ENCODE assay signal across 8 cellular contexts in the genomic region with DNA sequence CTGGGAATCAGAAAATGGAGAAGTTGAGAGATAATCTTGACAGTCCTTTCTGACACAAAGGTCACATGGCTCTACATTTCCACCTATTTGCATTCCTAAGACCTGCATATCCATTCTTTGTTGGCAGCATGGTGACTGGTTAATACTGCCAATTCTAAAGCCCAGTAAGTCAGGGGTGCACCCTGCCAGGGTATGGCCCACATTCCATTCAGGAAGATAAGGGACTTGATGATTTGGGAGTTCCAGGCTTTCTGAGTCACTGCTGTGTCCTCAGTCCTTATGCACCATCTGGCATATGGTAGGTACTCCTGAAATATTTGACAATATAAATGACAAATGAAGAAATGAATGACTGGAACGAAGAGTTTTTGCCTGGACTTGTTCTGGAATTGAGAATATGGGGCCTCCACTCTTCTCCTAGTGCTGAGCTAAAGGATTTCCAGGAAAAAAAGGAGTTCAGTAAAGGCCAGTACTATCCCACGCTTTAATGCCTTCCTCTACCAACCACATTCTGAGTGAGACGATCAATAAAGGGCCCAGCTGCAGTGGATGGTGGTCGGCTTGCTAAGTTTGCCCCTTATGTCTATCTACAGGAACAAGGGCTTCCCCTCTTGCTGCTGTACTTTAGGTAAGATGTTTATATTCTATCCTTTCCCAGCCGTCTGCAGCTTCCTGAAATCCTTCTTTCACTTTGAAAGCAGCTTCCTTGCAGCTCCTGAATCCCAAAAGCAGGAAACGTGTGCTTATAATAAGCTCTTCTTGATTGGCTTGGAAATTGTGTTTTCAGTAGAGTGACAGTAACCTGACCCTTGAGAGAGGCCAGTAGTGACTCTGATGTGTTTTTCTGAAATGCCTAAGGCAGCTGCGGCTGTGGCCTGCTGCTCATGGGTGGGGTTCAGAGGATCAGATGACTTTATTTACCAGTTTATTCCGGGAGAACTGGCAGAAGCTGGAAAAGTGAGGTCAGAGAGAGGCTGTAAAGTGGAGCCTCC. TPM values are rescaled to one million over a fixed set of nuclear protein-coding genes. Genes with fewer than 3 reads are reported as not detected.
DNase-seq lines count a peak whose midpoint lies in the region; ATAC-seq and TF ChIP-seq lines count a peak whose summit lies in the region.

No MANE protein-coding gene starts in this region.

- H3K9me3 ChIP-seq in prostate gland = no peaks in the 10 kb centered on the region
- no peaks in the 10 kb centered on the region for H3K9me3 ChIP-seq in naive thymus-derived CD4-positive, alpha-beta T cell (ENCODE audit: control insufficient read depth in 2 of 3, low read length in 3 of 3)

- H3K27me3 ChIP-seq in prostate gland (replicated peaks; ENCODE audit: insufficient read depth) = no peaks in the 10 kb centered on the region
- H3K27me3 ChIP-seq in naive thymus-derived CD4-positive, alpha-beta T cell (ENCODE audit: control insufficient read depth in 2 of 2, insufficient read depth in 2 of 2, low read length in 2 of 2) = no peaks in the 10 kb centered on the region

- intact Hi-C loops in prostate gland (cut with DNase I) = no loop called here
- intact Hi-C loops in naive thymus-derived CD4-positive, alpha-beta T cell (cut with micrococcal nuclease) = no loop called here

- H3K36me3 Mint-ChIP-seq in naive thymus-derived CD4-positive, alpha-beta T cell = peaks cover 0 to 6% (median 0%) of the 10 kb centered on the region in 5 donors

- no peak for TF ChIP-seq POLR2A in prostate gland (IDR thresholded peaks at IDR 0.05)

- H3K4me3 ChIP-seq in fibroblast of mammary gland (ENCODE audit: control insufficient read depth, low read depth, low read length) (no peak overlapping the region), prostate gland (no peak overlapping the region)
- H3K4me3 ChIP-seq in naive thymus-derived CD4-positive, alpha-beta T cell (ENCODE audit: low read length) = no peak overlapping the region

- peaks cover 0 to 2% (median 0%) of the 10 kb centered on the region in 5 donors for H3K27me3 Mint-ChIP-seq in naive thymus-derived CD4-positive, alpha-beta T cell

- H3K27ac Mint-ChIP-seq in naive thymus-derived CD4-positive, alpha-beta T cell = no peak overlapping the region

- no peaks in the 10 kb centered on the region for H3K4me1 ChIP-seq in prostate gland (replicated peaks)
- H3K4me1 ChIP-seq in naive thymus-derived CD4-positive, alpha-beta T cell (ENCODE audit: control insufficient read depth in 2 of 2, insufficient read depth in 2 of 2, low read length in 2 of 2) = no peaks in the 10 kb centered on the region

- WGBS in prostate gland = 57% methylated on average over 8 of the region's 8 CpGs

- no peaks in the 10 kb centered on the region for H3K4me1 Mint-ChIP-seq in naive thymus-derived CD4-positive, alpha-beta T cell

- H3K9me3 Mint-ChIP-seq in naive thymus-derived CD4-positive, alpha-beta T cell = peaks cover 0 to 4% (median 0%) of the 10 kb centered on the region in 11 donors

- ATAC-seq in HG03095 (IDR thresholded peaks at IDR 0.05; ENCODE audit: unreplicated experiment) (no peak), HG02623 (IDR thresholded peaks at IDR 0.05; ENCODE audit: unreplicated experiment) (no peak)
- ATAC-seq in naive thymus-derived CD4-positive, alpha-beta T cell = no peak

- TF ChIP-seq CTCF in fibroblast of mammary gland (conservative IDR thresholded peaks at IDR 0.05; ENCODE audit: control insufficient read depth, insufficient read depth, low read depth, low read length) = no peak
- no peak for TF ChIP-seq CTCF in prostate gland (IDR thresholded peaks at IDR 0.05)

- no peak overlapping the region for H3K4me3 Mint-ChIP-seq in naive thymus-derived CD4-positive, alpha-beta T cell

- peak; percentile 92 for DNase-seq in ELF-1 (ENCODE audit: low read depth, low spot score)
- DNase-seq in NCI-H82 (lab: John Stamatoyannopoulos, UW) = peak; percentile 53
- DNase-seq in fibroblast of mammary gland (ENCODE audit: low read depth) = peak; percentile 68
- peak; percentile 10 for DNase-seq in prostate gland (ENCODE audit: low spot score)
- DNase-seq in stimulated activated naive CD4-positive, alpha-beta T cell treated with Interleukin-2 at 50 U/mL for 16 hours (lab: John Stamatoyannopoulos, UW) = no peak
- DNase-seq in naive thymus-derived CD4-positive, alpha-beta T cell = no peak

- CTCF ChIA-PET in naive thymus-derived CD4-positive, alpha-beta T cell (lab: Charles Lee) = no interaction called here

- POLR2A ChIA-PET in naive thymus-derived CD4-positive, alpha-beta T cell (lab: Charles Lee) = no interaction called here

- H3K27ac ChIP-seq in prostate gland = peak overlapping the region; percentile 37 to 55
- H3K27ac ChIP-seq in naive thymus-derived CD4-positive, alpha-beta T cell (ENCODE audit: low read depth, low read length) = no peak overlapping the region

- H3K36me3 ChIP-seq in prostate gland = no peaks in the 10 kb centered on the region
- no peaks in the 10 kb centered on the region for H3K36me3 ChIP-seq in naive thymus-derived CD4-positive, alpha-beta T cell (ENCODE audit: control insufficient read depth in 2 of 3, insufficient read depth in 3 of 3, low read length in 3 of 3)

RNA-seq across cellular contexts. Expression of gene EIF2AK3, which starts 31.9 kb away (rescaled TPM):
- total RNA-seq in prostate gland = 10 to 100 TPM; 21.4 to 39.1 TPM
- total RNA-seq in naive thymus-derived CD4-positive, alpha-beta T cell = 10 to 100 TPM; 26.1 to 36.5 (median 28.6) TPM
- 10 to 100 TPM in 1 of 2 donors, 1 to 10 TPM in 1; 3.2 to 11.2 TPM for polyA plus RNA-seq in naive thymus-derived CD4-positive, alpha-beta T cell

RNA-seq across cellular contexts. Expression of gene RPIA, which starts 32.3 kb away (rescaled TPM):
- total RNA-seq in prostate gland = 10 to 100 TPM in 1 of 2 donors, 1 to 10 TPM in 1; 8.2 to 12.2 TPM
- total RNA-seq in naive thymus-derived CD4-positive, alpha-beta T cell = 10 to 100 TPM; 16.4 to 38.4 (median 23.1) TPM
- 10 to 100 TPM; 60.2 to 65.3 TPM for polyA plus RNA-seq in naive thymus-derived CD4-positive, alpha-beta T cell

Comparison
In these comparisons a context has a peak if more than half of its experiments do, and no peak if none do; other contexts are left out.
1. DNase-seq: peak in ELF-1 (single experiment), NCI-H82 (single experiment), fibroblast of mammary gland (single experiment) and prostate gland (single experiment); none in stimulated activated naive CD4-positive, alpha-beta T cell treated with Interleukin-2 at 50 U/mL for 16 hours (single experiment) and naive thymus-derived CD4-positive, alpha-beta T cell (0 of 9).